Comparison of ENCODE assay signal across 15 cellular contexts in genomic region chr13:109160357-109160756, GRCh38.
DNase-seq lines count a peak whose midpoint lies in the region; ATAC-seq, FAIRE-seq and TF ChIP-seq lines count a peak whose summit lies in the region.
"Had no signal": no experiment of that assay in that cellular context is flagged by ENCODE, and none has a peak within 500 bp of the region (broad histone marks: within the 10 kb centered on the region; RNA-seq: fewer than 3 reads in every experiment).

No MANE protein-coding gene starts in this region.

- 2% methylated on average over 4 of the region's 4 CpGs for WGBS in GM12878 (ENCODE audit: insufficient coverage, insufficient replicate concordance, low lambda C conversion rate, missing lambda C conversion rate)

- DNase-seq in GM12878 (ENCODE audit: low read depth, low spot score) (no peak), NCI-H1436 treated with DMSO at 0.1 percent for 48 hours (lab: John Stamatoyannopoulos, UW) (no peak), SIG-M5 (lab: John Stamatoyannopoulos, UW) (no peak), T-cell (no peak)
- no peak for DNase-seq in stimulated activated CD4-positive, alpha-beta T cell treated with anti-CD3 and anti-CD28 coated beads, Interleukin-15, amount 100 ng/mL, for 24 hours
- DNase-seq: activated CD4-positive, alpha-beta memory T cell treated with anti-CD3 and anti-CD28 coated beads for 36 hours; left colon; NCI-H69; uterus had no signal

- TF ChIP-seq POLR2A in GM12878 (IDR thresholded peaks at IDR 0.05; ENCODE audit: low read depth, low read length) = no peak

- peak in 1 of 2 experiments; percentile 60; a peak in 2 of 4 replicates for TF ChIP-seq EP300 in GM12878 (IDR thresholded peaks at IDR 0.05; ENCODE audit: borderline replicate concordance in 1 of 2, control insufficient read depth in 1 of 2, low read depth in 2 of 2, low read length in 2 of 2)

- no peak overlapping the region for H3K9ac ChIP-seq in GM12878 (ENCODE audit: control insufficient read depth, insufficient read depth, low read length)

- ATAC-seq in GM18907 (IDR thresholded peaks at IDR 0.05; ENCODE audit: unreplicated experiment) (peak; percentile 57), GM21723 (IDR thresholded peaks at IDR 0.05; ENCODE audit: unreplicated experiment) (peak; percentile 35), HG03159 (IDR thresholded peaks at IDR 0.05; ENCODE audit: unreplicated experiment) (peak; percentile 46), GM12878 (peak; percentile 29), T-cell (replicated peaks in 1 of 4) (no peak)
- ATAC-seq: left colon had no signal

- no peaks in the 10 kb centered on the region for H3K9me3 ChIP-seq in GM12878 (replicated peaks; ENCODE audit: control insufficient read depth, insufficient read depth, low read length)
- H3K9me3 ChIP-seq: uterus had no signal

- H3K4me3 ChIP-seq in GM12878 = 0 out of 2 replicates have a peak overlapping the region, but pooled peaks have one; percentile 3
- H3K4me3 ChIP-seq: coronary artery, uterus had no signal

- H3K27ac ChIP-seq in GM12878 (ENCODE audit: control insufficient read depth, insufficient read depth) = no peak overlapping the region
- H3K27ac ChIP-seq: uterus had no signal

- H3K9me3 Mint-ChIP-seq in T-cell = no peaks in the 10 kb centered on the region
- H3K9me3 Mint-ChIP-seq: activated CD4-positive, alpha-beta memory T cell treated with anti-CD3 and anti-CD28 coated beads for 36 hours had no signal

- BruUV-seq in GM12878 (replicated peaks; lab: Mats Ljungman, UMichigan) = no TSS peak

- intact Hi-C loops in GM12878 (cut with micrococcal nuclease; ENCODE audit: unreplicated experiment) = loop anchor here (5.0 to 10.0 kb wide), 4 partner anchors 627 to 1394 kb away; partner anchors contain the start of genes ABHD13, IRS2 and LIG4

- CTCF ChIA-PET in GM12878 (lab: Yijun Ruan, JAX) (interaction anchor here (2.9 kb wide), 1 partner anchor 15 kb away, joined by 17 read pairs; no protein-coding TSS in a partner anchor), T-cell (lab: Charles Lee) (no interaction called here)

- H3K79me2 ChIP-seq in GM12878 (ENCODE audit: control insufficient read depth, insufficient read depth, low read length) = no peaks in the 10 kb centered on the region

- no peak overlapping the region for H2AFZ ChIP-seq in GM12878 (ENCODE audit: control insufficient read depth, low read depth, low read length)

- no peak for TF ChIP-seq RAD21 in GM12878 (IDR thresholded peaks at IDR 0.05; ENCODE audit: insufficient read depth, low read depth, low read length)

- no peak overlapping the region for H3K27ac Mint-ChIP-seq in T-cell
- H3K27ac Mint-ChIP-seq: activated CD4-positive, alpha-beta memory T cell treated with anti-CD3 and anti-CD28 coated beads for 36 hours; activated naive CD8-positive, alpha-beta T cell had no signal

- SMC1A ChIA-PET in GM12878 (lab: Charles Lee; ENCODE audit: uncharacterized antibody, unreplicated experiment) = interaction anchor here (2.8 to 6.7 kb wide), 4 partner anchors 9 to 51 kb away, joined by 10 to 55 read pairs (median 26); no protein-coding TSS in a partner anchor

- no peaks in the 10 kb centered on the region for H3K27me3 ChIP-seq in GM12878 (replicated peaks in 1 of 2; ENCODE audit: control insufficient read depth in 2 of 2, insufficient read depth in 2 of 2, low read length in 1 of 2)
- H3K27me3 ChIP-seq: uterus had no signal

- peaks cover 0 to 2% (median 0%) of the 10 kb centered on the region in 3 donors for H3K4me1 Mint-ChIP-seq in T-cell

- peaks cover 5 to 13% of the 10 kb centered on the region in 2 donors for H3K27me3 Mint-ChIP-seq in T-cell

- no peak overlapping the region for H3K4me3 Mint-ChIP-seq in T-cell
- H3K4me3 Mint-ChIP-seq: activated CD4-positive, alpha-beta memory T cell treated with anti-CD3 and anti-CD28 coated beads for 36 hours; activated naive CD8-positive, alpha-beta T cell had no signal

- peaks cover 25% of the 10 kb centered on the region for H3K4me1 ChIP-seq in GM12878 (ENCODE audit: control insufficient read depth, insufficient read depth, low read length)
- H3K4me1 ChIP-seq: uterus had no signal

- POLR2A ChIA-PET in GM12878 (lab: Charles Lee) (no interaction called here), T-cell (lab: Charles Lee) (no interaction called here)

- RAD21 ChIA-PET in GM12878 (lab: Charles Lee; ENCODE audit: unreplicated experiment) = interaction anchor here (3.0 kb wide), 1 partner anchor 29 kb away, joined by 35 read pairs; no protein-coding TSS in a partner anchor

- peak; percentile 56 for FAIRE-seq in GM12878 (lab: Jason Lieb, UNC)
- FAIRE-seq: frontal cortex had no signal

- no peak for TF ChIP-seq CTCF in GM12878 (IDR thresholded peaks at IDR 0.05 in 2 of 3, conservative IDR thresholded peaks at IDR 0.05 in 1 of 3; ENCODE audit: control insufficient read depth in 2 of 3, extremely low read depth in 1 of 3, insufficient read depth in 1 of 3, low read depth in 3 of 3, low read length in 3 of 3)

- in situ Hi-C loops in GM12878 (cut with MboI) = loop anchor here (5.0 to 25.0 kb wide), 3 partner anchors 967 to 2002 kb away; no protein-coding TSS in a partner anchor

- peak overlapping the region; percentile 5; the same call in 1 of the 2 replicates for H3K4me2 ChIP-seq in GM12878 (ENCODE audit: control insufficient read depth, insufficient read depth)

- H3K36me3 Mint-ChIP-seq in T-cell = no peaks in the 10 kb centered on the region
- H3K36me3 Mint-ChIP-seq: activated CD4-positive, alpha-beta memory T cell treated with anti-CD3 and anti-CD28 coated beads for 36 hours; activated naive CD8-positive, alpha-beta T cell had no signal

- H4K20me1 ChIP-seq in GM12878 (ENCODE audit: control insufficient read depth, insufficient read depth) = no peaks in the 10 kb centered on the region

- no peaks in the 10 kb centered on the region for H3K36me3 ChIP-seq in GM12878 (ENCODE audit: control insufficient read depth in 2 of 2, insufficient read depth in 2 of 2, low read length in 1 of 2)
- H3K36me3 ChIP-seq: uterus had no signal

TF ChIP-seq in GM12878, 131 proteins besides CTCF, POLR2A, EP300 and RAD21 (continues in another document):
- TF ChIP-seq POLR2AphosphoS5 (IDR thresholded peaks at IDR 0.05; ENCODE audit: low read length) (no peak), PAX5 (IDR thresholded peaks at IDR 0.05; ENCODE audit: borderline replicate concordance, low read depth, low read length) (no peak), HDAC6 (IDR thresholded peaks at IDR 0.05; ENCODE audit: unreplicated experiment) (no peak), ASH2L (IDR thresholded peaks at IDR 0.05; ENCODE audit: borderline replicate concordance, low read depth) (no peak), NR2F1 (conservative IDR thresholded peaks at IDR 0.05) (0 out of 2 replicates have a peak, but pooled peaks have one; percentile 23), RCOR1 (conservative IDR thresholded peaks at IDR 0.05; ENCODE audit: low read depth, low read length) (no peak), MEF2A (IDR thresholded peaks at IDR 0.05; ENCODE audit: insufficient read depth, low read depth, low read length) (0 out of 2 replicates have a peak, but pooled peaks have one; percentile 14), MTA3 (IDR thresholded peaks at IDR 0.05; ENCODE audit: borderline replicate concordance, low read length) (no peak), ZNF274 (IDR thresholded peaks at IDR 0.05; ENCODE audit: insufficient read depth, insufficient read length) (no peak), EGR1 (IDR thresholded peaks at IDR 0.05; ENCODE audit: borderline replicate concordance in 1 of 2, low read depth in 2 of 2, low read length in 2 of 2) (no peak), NFIC (IDR thresholded peaks at IDR 0.05; ENCODE audit: low read depth, low read length) (no peak), HCFC1 (IDR thresholded peaks at IDR 0.05; ENCODE audit: low read length) (no peak), ZSCAN29 (IDR thresholded peaks at IDR 0.05) (no peak), SUZ12 (IDR thresholded peaks at IDR 0.05; ENCODE audit: unreplicated experiment) (no peak), BHLHE40 (IDR thresholded peaks at IDR 0.05; ENCODE audit: borderline replicate concordance in 1 of 2, low read depth in 2 of 2, low read length in 1 of 2) (0 out of 4 replicates have a peak, but pooled peaks of 1 of the 2 experiments have one; percentile 10), IRF4 (IDR thresholded peaks at IDR 0.05; ENCODE audit: low read depth, low read length) (no peak), FOXM1 (IDR thresholded peaks at IDR 0.05; ENCODE audit: low read depth, low read length) (no peak), TCF12 (IDR thresholded peaks at IDR 0.05; ENCODE audit: low read depth, low read length) (0 out of 2 replicates have a peak, but pooled peaks have one; percentile 19), HDAC2 (IDR thresholded peaks at IDR 0.05) (no peak), CREB1 (IDR thresholded peaks at IDR 0.05; ENCODE audit: low read depth) (no peak), CBFB (IDR thresholded peaks at IDR 0.05; ENCODE audit: low read depth) (no peak), JUND (IDR thresholded peaks at IDR 0.05; ENCODE audit: low read depth, low read length) (no peak), SREBF1 (IDR thresholded peaks at IDR 0.05; ENCODE audit: low read length) (no peak)
- TF ChIP-seq, protein P1, sequence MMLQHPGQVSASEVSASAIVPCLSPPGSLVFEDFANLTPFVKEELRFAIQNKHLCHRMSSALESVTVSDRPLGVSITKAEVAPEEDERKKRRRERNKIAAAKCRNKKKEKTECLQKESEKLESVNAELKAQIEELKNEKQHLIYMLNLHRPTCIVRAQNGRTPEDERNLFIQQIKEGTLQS (IDR thresholded peaks at IDR 0.05; ENCODE audit: borderline replicate concordance, extremely low read depth, low read depth, low read length) = no peak
- TF ChIP-seq, protein P2, sequence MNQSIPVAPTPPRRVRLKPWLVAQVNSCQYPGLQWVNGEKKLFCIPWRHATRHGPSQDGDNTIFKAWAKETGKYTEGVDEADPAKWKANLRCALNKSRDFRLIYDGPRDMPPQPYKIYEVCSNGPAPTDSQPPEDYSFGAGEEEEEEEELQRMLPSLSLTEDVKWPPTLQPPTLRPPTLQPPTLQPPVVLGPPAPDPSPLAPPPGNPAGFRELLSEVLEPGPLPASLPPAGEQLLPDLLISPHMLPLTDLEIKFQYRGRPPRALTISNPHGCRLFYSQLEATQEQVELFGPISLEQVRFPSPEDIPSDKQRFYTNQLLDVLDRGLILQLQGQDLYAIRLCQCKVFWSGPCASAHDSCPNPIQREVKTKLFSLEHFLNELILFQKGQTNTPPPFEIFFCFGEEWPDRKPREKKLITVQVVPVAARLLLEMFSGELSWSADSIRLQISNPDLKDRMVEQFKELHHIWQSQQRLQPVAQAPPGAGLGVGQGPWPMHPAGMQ (IDR thresholded peaks at IDR 0.05; ENCODE audit: borderline replicate concordance) = no peak

Comparison
In these comparisons a context has a peak if more than half of its experiments do, and no peak if none do; other contexts are left out.
1. ATAC-seq: peak in GM18907 (single experiment), GM21723 (single experiment), HG03159 (single experiment) and GM12878 (single experiment); none in T-cell (0 of 4).